2 cellular contexts compared by ENCODE assay signal in the genomic region with DNA sequence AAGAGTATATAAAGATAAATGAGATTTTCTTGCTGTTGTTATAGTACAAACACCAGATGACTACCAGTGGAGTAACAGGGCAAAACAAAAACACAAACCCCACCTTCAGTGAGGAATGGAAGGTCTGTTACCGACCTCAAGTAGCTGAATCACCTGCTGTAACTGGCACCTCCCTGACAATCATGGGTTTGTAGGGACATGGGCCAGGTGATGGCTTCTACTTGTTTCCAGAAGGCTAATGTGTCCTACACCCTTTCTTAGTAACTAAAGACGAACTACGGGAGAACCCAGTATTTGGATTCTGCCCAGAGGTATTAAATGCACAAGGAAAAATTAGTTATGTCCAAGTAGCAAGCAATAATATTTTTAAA.
TF ChIP-seq lines count a peak whose summit lies in the region.

No MANE protein-coding gene starts in this region.

TF ChIP-seq in HepG2, 621 proteins besides CTCF, POLR2A, EP300 and RAD21 (continued from another document):
- TF ChIP-seq TBX3 (IDR thresholded peaks at IDR 0.05; ENCODE audit: borderline replicate concordance) = 0 out of 2 replicates have a peak, but pooled peaks have one; percentile 18

TF ChIP-seq in WTC11, 78 proteins besides CTCF, POLR2A, EP300 and RAD21 (continued from another document):
- TF ChIP-seq, protein P1, sequence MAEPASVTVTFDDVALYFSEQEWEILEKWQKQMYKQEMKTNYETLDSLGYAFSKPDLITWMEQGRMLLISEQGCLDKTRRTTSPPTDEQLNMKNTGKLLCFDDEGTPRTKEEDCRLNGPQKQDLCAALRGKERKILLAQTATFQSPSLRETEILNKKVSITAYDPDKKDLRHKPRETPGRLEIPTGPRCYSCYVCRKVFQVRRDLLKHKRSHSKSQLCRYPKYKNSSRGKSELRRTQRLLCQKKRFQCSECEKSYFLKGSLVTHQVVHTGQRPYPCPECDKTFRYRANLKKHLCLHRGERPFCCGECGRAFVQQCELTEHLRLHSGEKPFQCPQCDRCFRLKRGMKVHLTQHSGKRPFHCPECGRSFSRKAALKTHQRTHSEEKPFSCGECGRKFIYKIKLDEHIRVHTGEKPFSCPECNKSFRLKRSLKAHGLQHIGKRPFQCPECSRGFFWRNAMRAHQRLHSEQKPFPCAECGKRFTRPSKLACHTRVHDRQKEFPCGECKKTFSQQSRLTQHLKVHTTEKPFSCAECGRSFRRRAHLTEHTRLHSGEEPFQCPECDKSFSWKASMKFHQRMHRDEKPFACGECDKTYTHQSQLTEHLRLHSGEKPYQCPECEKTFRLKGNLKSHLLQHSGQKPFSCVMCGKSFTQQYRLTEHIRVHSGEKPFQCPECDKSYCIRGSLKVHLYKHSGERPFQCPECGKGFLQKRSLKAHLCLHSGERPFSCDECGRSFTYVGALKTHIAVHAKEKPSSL (CRISPR knock-in tag; conservative IDR thresholded peaks at IDR 0.05) = no peak
- TF ChIP-seq, protein P2, sequence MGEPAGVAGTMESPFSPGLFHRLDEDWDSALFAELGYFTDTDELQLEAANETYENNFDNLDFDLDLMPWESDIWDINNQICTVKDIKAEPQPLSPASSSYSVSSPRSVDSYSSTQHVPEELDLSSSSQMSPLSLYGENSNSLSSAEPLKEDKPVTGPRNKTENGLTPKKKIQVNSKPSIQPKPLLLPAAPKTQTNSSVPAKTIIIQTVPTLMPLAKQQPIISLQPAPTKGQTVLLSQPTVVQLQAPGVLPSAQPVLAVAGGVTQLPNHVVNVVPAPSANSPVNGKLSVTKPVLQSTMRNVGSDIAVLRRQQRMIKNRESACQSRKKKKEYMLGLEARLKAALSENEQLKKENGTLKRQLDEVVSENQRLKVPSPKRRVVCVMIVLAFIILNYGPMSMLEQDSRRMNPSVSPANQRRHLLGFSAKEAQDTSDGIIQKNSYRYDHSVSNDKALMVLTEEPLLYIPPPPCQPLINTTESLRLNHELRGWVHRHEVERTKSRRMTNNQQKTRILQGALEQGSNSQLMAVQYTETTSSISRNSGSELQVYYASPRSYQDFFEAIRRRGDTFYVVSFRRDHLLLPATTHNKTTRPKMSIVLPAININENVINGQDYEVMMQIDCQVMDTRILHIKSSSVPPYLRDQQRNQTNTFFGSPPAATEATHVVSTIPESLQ (CRISPR knock-in tag; IDR thresholded peaks at IDR 0.05) = no peak
- no peak for TF ChIP-seq CREB1 (CRISPR knock-in tag; IDR thresholded peaks at IDR 0.05)
- TF ChIP-seq SOX15 (CRISPR knock-in tag; IDR thresholded peaks at IDR 0.05) = no peak
TF ChIP-seq in WTC11: peak in this region for 0.
